ENCODE assay signal across 7 cellular contexts in genomic region chr1:32204943-32205361, GRCh38. TPM values are rescaled to one million over a fixed set of nuclear protein-coding genes. Genes with fewer than 3 reads are reported as not detected.
DNase-seq lines count a peak whose midpoint lies in the region; ATAC-seq and TF ChIP-seq lines count a peak whose summit lies in the region.

No MANE protein-coding gene starts in this region.

- no peaks in the 10 kb centered on the region for H3K9me3 Mint-ChIP-seq in activated B cell treated with CpG ODN at 0.5 μM for 24 hours
- H3K9me3 Mint-ChIP-seq in stimulated activated effector memory CD8-positive, alpha-beta T cell treated with anti-CD3 and anti-CD28 coated beads, Interleukin-12 subunit alpha, Interleukin-12 subunit beta, amount 100 ng/mL, for 72 hours = no peaks in the 10 kb centered on the region

- intact Hi-C loops in activated B cell treated with CpG ODN at 0.5 μM for 24 hours (cut with micrococcal nuclease) = loop anchor here (1.0 to 5.0 kb wide), 2 partner anchors 10 to 87 kb away; partner anchors contain the start of gene HDAC1

- peak overlapping the region; percentile 24 for H3K27ac Mint-ChIP-seq in activated B cell treated with CpG ODN at 0.5 μM for 24 hours
- H3K27ac Mint-ChIP-seq in stimulated activated effector memory CD8-positive, alpha-beta T cell treated with anti-CD3 and anti-CD28 coated beads, Interleukin-12 subunit alpha, Interleukin-12 subunit beta, amount 100 ng/mL, for 72 hours = peak overlapping the region; percentile 94

- H3K4me3 ChIP-seq in iPS DF 6.9 (ENCODE audit: low read length) = peak overlapping the region; percentile 66; the same call in 1 of the 2 replicates

- DNase-seq in HT-29 (ENCODE audit: low spot score) = peak; percentile 51
- DNase-seq in activated B cell treated with CpG ODN at 0.5 μM for 24 hours = no peak
- DNase-seq in iPS DF 6.9 (ENCODE audit: low read depth, low spot score) = no peak
- no peak for DNase-seq in stimulated activated effector memory CD8-positive, alpha-beta T cell treated with anti-CD3 and anti-CD28 coated beads, Interleukin-12 subunit alpha, Interleukin-12 subunit beta, amount 100 ng/mL, for 72 hours (ENCODE audit: low spot score in 2 of 2)
- no peak for DNase-seq in A172 (ENCODE audit: low spot score)
- no peak for DNase-seq in 8988T

- 0 out of 2 replicates have a peak, but pooled peaks cover 4% of the 10 kb centered on the region for H3K4me1 ChIP-seq in iPS DF 6.9 (ENCODE audit: control insufficient read depth, insufficient read depth, low read length)

- peaks cover 31% of the 10 kb centered on the region for H3K36me3 Mint-ChIP-seq in activated B cell treated with CpG ODN at 0.5 μM for 24 hours (ENCODE audit: low read depth)
- H3K36me3 Mint-ChIP-seq in stimulated activated effector memory CD8-positive, alpha-beta T cell treated with anti-CD3 and anti-CD28 coated beads, Interleukin-12 subunit alpha, Interleukin-12 subunit beta, amount 100 ng/mL, for 72 hours = peaks cover 26% of the 10 kb centered on the region

- no peaks in the 10 kb centered on the region for H3K27me3 ChIP-seq in iPS DF 6.9 (ENCODE audit: control insufficient read depth, insufficient read depth, low read length)

- CTCF ChIA-PET in activated B cell treated with CpG ODN at 0.5 μM for 24 hours (lab: Charles Lee) = interaction anchor here (1.0 to 1.2 kb wide), 2 partner anchors 11 to 111 kb away, joined by 3 read pairs; no protein-coding TSS in a partner anchor

- H3K4me3 Mint-ChIP-seq in activated B cell treated with CpG ODN at 0.5 μM for 24 hours = peak overlapping the region; percentile 85
- H3K4me3 Mint-ChIP-seq in stimulated activated effector memory CD8-positive, alpha-beta T cell treated with anti-CD3 and anti-CD28 coated beads, Interleukin-12 subunit alpha, Interleukin-12 subunit beta, amount 100 ng/mL, for 72 hours = peak overlapping the region; percentile 89

- no peaks in the 10 kb centered on the region for H3K36me3 ChIP-seq in iPS DF 6.9 (ENCODE audit: control insufficient read depth, insufficient read depth, low read length)

- no peak for ATAC-seq in activated B cell treated with CpG ODN at 0.5 μM for 24 hours (ENCODE audit: low read depth)
- ATAC-seq in stimulated activated effector memory CD8-positive, alpha-beta T cell treated with anti-CD3 and anti-CD28 coated beads, Interleukin-12 subunit alpha, Interleukin-12 subunit beta, amount 100 ng/mL, for 72 hours = no peak
- ATAC-seq in HG02623 (IDR thresholded peaks at IDR 0.05; ENCODE audit: unreplicated experiment) = no peak

- no peak for TF ChIP-seq CTCF in activated B cell treated with CpG ODN at 0.5 μM for 24 hours (IDR thresholded peaks at IDR 0.05)

- no peaks in the 10 kb centered on the region for H3K9me3 ChIP-seq in iPS DF 6.9 (ENCODE audit: control insufficient read depth, insufficient read depth, low read length)

- no peak overlapping the region for H3K27ac ChIP-seq in iPS DF 6.9 (ENCODE audit: low read length)

- H3K27me3 Mint-ChIP-seq in activated B cell treated with CpG ODN at 0.5 μM for 24 hours = no peaks in the 10 kb centered on the region

- WGBS in iPS DF 6.9 (ENCODE audit: insufficient coverage, insufficient read length) = no CpG with 5 or more reads among the region's 26 CpGs

- peaks cover 80% of the 10 kb centered on the region for H3K4me1 Mint-ChIP-seq in activated B cell treated with CpG ODN at 0.5 μM for 24 hours
- H3K4me1 Mint-ChIP-seq in stimulated activated effector memory CD8-positive, alpha-beta T cell treated with anti-CD3 and anti-CD28 coated beads, Interleukin-12 subunit alpha, Interleukin-12 subunit beta, amount 100 ng/mL, for 72 hours = peaks cover 52% of the 10 kb centered on the region

- POLR2A ChIA-PET in activated B cell treated with CpG ODN at 0.5 μM for 24 hours (lab: Charles Lee) = interaction anchor here (0.5 to 2.0 kb wide), 9 partner anchors 10 to 189 kb away, joined by 3 to 8 read pairs (median 5); partner anchors contain the start of genes BSDC1 and MARCKSL1

RNA-seq across cellular contexts. Expression of gene IQCC, which starts 0.5 kb away (rescaled TPM):
- total RNA-seq in HT-29 (2014; rRNA removed; shearing (Covaris generic)) = 4.8 and 9.1 TPM in 2 replicates
- 3.5 and 4.2 TPM in 2 replicates for total RNA-seq in activated B cell treated with CpG ODN at 0.5 μM for 24 hours
- total RNA-seq in A172 (2014; rRNA removed; shearing (Covaris generic)) = 0.45 TPM in 1 of 2 replicates, not detected in the other

RNA-seq across cellular contexts. Expression of gene DCDC2B, which starts 3.9 kb away (rescaled TPM):
- total RNA-seq in HT-29 (2014; rRNA removed; shearing (Covaris generic)) = not detected in 2 replicates
- not detected in 2 replicates for total RNA-seq in activated B cell treated with CpG ODN at 0.5 μM for 24 hours
- total RNA-seq in A172 (2014; rRNA removed; shearing (Covaris generic)) = not detected in 2 replicates

RNA-seq across cellular contexts. Expression of gene CCDC28B, which starts 4.6 kb away (rescaled TPM):
- 9.5 and 12.3 TPM in 2 replicates for total RNA-seq in HT-29 (2014; rRNA removed; shearing (Covaris generic))
- total RNA-seq in activated B cell treated with CpG ODN at 0.5 μM for 24 hours = 50.4 and 56.9 TPM in 2 replicates
- 5.7 and 9.1 TPM in 2 replicates for total RNA-seq in A172 (2014; rRNA removed; shearing (Covaris generic))

RNA-seq across cellular contexts. Expression of gene TMEM234, which starts 17.2 kb away (rescaled TPM):
- total RNA-seq in HT-29 (2014; rRNA removed; shearing (Covaris generic)) = 21.7 and 25.1 TPM in 2 replicates
- 31.8 and 35.5 TPM in 2 replicates for total RNA-seq in activated B cell treated with CpG ODN at 0.5 μM for 24 hours
- total RNA-seq in A172 (2014; rRNA removed; shearing (Covaris generic)) = 3.6 and 5.5 TPM in 2 replicates

RNA-seq across cellular contexts. Expression of gene EIF3I, which starts 17.3 kb away (rescaled TPM):
- total RNA-seq in HT-29 (2014; rRNA removed; shearing (Covaris generic)) = 331 and 332 TPM in 2 replicates
- 196 and 213 TPM in 2 replicates for total RNA-seq in activated B cell treated with CpG ODN at 0.5 μM for 24 hours
- 283 and 299 TPM in 2 replicates for total RNA-seq in A172 (2014; rRNA removed; shearing (Covaris generic))
